In the genomic region with DNA sequence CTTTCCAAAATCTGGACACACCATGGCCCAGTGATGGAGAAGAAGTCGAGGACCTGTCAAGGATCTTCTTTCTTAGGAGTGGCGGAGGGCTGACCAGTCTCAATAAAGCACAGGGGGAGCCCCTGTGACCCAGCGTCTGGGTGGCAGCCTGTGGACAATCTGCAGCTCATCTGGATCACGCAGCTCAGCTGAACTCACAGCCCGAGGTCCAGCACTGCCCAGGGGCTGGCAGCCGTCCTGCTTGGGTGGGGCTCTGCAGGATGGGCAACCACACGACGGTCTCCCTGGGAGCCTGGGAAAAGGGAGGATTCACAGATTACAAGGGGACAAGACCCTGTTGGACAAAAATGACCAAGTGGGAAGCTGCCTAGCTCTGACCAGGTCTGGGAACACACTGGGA, we compare ENCODE assay signal across 15 cellular contexts.
A peak's percentile ranks its signal among the peaks of the same experiment; 100 is the strongest.
DNase-seq lines count a peak whose midpoint lies in the region; ATAC-seq and TF ChIP-seq lines count a peak whose summit lies in the region.
"Had no signal": no experiment of that assay in that cellular context is flagged by ENCODE, and none has a peak within 500 bp of the region (broad histone marks: within the 10 kb centered on the region; RNA-seq: fewer than 3 reads in every experiment).

No MANE protein-coding gene starts in this region.

- intact Hi-C loops in ascending aorta (cut with DNase I) (loop anchor here (10.0 kb wide), 1 partner anchor 205 kb away; the partner anchor contains the start of gene SERPINB1), gastrocnemius medialis (cut with DNase I; ENCODE audit: low total_unique reads) (loop anchor here (10.0 kb wide), 1 partner anchor 195 kb away; no protein-coding TSS in a partner anchor)

- in situ Hi-C loops in gastrocnemius medialis (cut with MboI; ENCODE audit: low sequenced_read_pairs in 4 of 4), result loop anchor here (5.0 to 25.0 kb wide), 4 partner anchors 428 to 1055 kb away; no protein-coding TSS in a partner anchor

- no peaks in the 10 kb centered on the region for H3K9me3 ChIP-seq in BLaER1 treated with 17β-estradiol and CSF1 and Interleukin-3, amounts not matched to agents 10 nM and 100 nM (replicated peaks in 1 of 11)
- no peaks in the 10 kb centered on the region for H3K9me3 ChIP-seq in ascending aorta
- no peaks in the 10 kb centered on the region for H3K9me3 ChIP-seq in gastroesophageal sphincter
- no peaks in the 10 kb centered on the region for H3K9me3 ChIP-seq in thoracic aorta
- no peaks in the 10 kb centered on the region for H3K9me3 ChIP-seq in gastrocnemius medialis
- H3K9me3 ChIP-seq: Caco-2 had no signal

- no peaks in the 10 kb centered on the region for H3K36me3 ChIP-seq in BLaER1 treated with 17β-estradiol and CSF1 and Interleukin-3, amounts not matched to agents 10 nM and 100 nM
- no peaks in the 10 kb centered on the region for H3K36me3 ChIP-seq in ascending aorta
- no peaks in the 10 kb centered on the region for H3K36me3 ChIP-seq in gastroesophageal sphincter
- H3K36me3 ChIP-seq in thoracic aorta, result no peaks in the 10 kb centered on the region
- no peaks in the 10 kb centered on the region for H3K36me3 ChIP-seq in gastrocnemius medialis

- DNase-seq in ascending aorta (ENCODE audit: low spot score in 2 of 2) (no peak), thoracic aorta (ENCODE audit: low spot score) (no peak), gastrocnemius medialis (no peak), HPDE6-E6E7 (ENCODE audit: extremely low spot score) (no peak)
- DNase-seq: ACHN; Caco-2; CD8-positive, alpha-beta memory T cell; DMS53; GF-D8 had no signal

- no peak overlapping the region for H3K27ac ChIP-seq in BLaER1 treated with 17β-estradiol and CSF1 and Interleukin-3, amounts not matched to agents 10 nM and 100 nM
- H3K27ac ChIP-seq in ascending aorta (peak overlapping the region in 1 of 2 donors; percentile 18), gastroesophageal sphincter (peak overlapping the region in 3 of 4 donors; percentile 1 to 57 (median 28)), thoracic aorta (peak overlapping the region in 1 of 2 donors; percentile 24), gastrocnemius medialis (no peak overlapping the region)

- ATAC-seq in gastroesophageal sphincter, result no peak
- no peak for ATAC-seq in thoracic aorta (ENCODE audit: insufficient number of reproducible peaks, low FRiP score, low read depth)
- no peak for ATAC-seq in GM21717 (IDR thresholded peaks at IDR 0.05; ENCODE audit: unreplicated experiment)
- no peak for ATAC-seq in HG02938 (IDR thresholded peaks at IDR 0.05; ENCODE audit: unreplicated experiment)
- no peak for ATAC-seq in gastrocnemius medialis
- ATAC-seq: HCT116, K562 had no signal

- TF ChIP-seq CTCF in ascending aorta (IDR thresholded peaks at IDR 0.05) (no peak), gastroesophageal sphincter (IDR thresholded peaks at IDR 0.05) (no peak), thoracic aorta (IDR thresholded peaks at IDR 0.05) (no peak), gastrocnemius medialis (IDR thresholded peaks at IDR 0.05 in 4 of 5, conservative IDR thresholded peaks at IDR 0.05 in 1 of 5) (no peak)

- H3K27me3 ChIP-seq in BLaER1 treated with 17β-estradiol and CSF1 and Interleukin-3, amounts not matched to agents 10 nM and 100 nM, result no peaks in the 10 kb centered on the region
- H3K27me3 ChIP-seq in ascending aorta, result no peaks in the 10 kb centered on the region
- H3K27me3 ChIP-seq in gastroesophageal sphincter, result no peaks in the 10 kb centered on the region
- H3K27me3 ChIP-seq in thoracic aorta (replicated peaks; ENCODE audit: insufficient read depth), result no peaks in the 10 kb centered on the region
- H3K27me3 ChIP-seq in gastrocnemius medialis, result no peaks in the 10 kb centered on the region

- no peak for TF ChIP-seq EP300 in gastroesophageal sphincter (IDR thresholded peaks at IDR 0.05)

- TF ChIP-seq POLR2A in gastroesophageal sphincter (IDR thresholded peaks at IDR 0.05) (no peak), gastrocnemius medialis (IDR thresholded peaks at IDR 0.05) (no peak)

- no peak overlapping the region for H3K9ac ChIP-seq in BLaER1 treated with 17β-estradiol and CSF1 and Interleukin-3, amounts not matched to agents 10 nM and 100 nM

- no peak overlapping the region for H3K4me3 ChIP-seq in BLaER1 treated with 17β-estradiol and CSF1 and Interleukin-3, amounts not matched to agents 10 nM and 100 nM
- H3K4me3 ChIP-seq in ascending aorta (peak overlapping the region; percentile 13 to 23), gastroesophageal sphincter (no peak overlapping the region), thoracic aorta (peak overlapping the region; percentile 33), gastrocnemius medialis (no peak overlapping the region)
- H3K4me3 ChIP-seq: K562 had no signal

- H3K4me2 ChIP-seq in BLaER1 treated with 17β-estradiol and CSF1 and Interleukin-3, amounts not matched to agents 10 nM and 100 nM, result peak overlapping the region in 8 of 11 experiments; percentile 73 to 87 (median 79); a peak in 9 of 22 replicates

- 49 to 55% methylated on average over 2 to 4 of the region's 8 CpGs for WGBS in gastroesophageal sphincter (ENCODE audit: low coverage in 1 of 2), 2 donors

- H3K4me1 ChIP-seq in BLaER1 treated with 17β-estradiol and CSF1 and Interleukin-3, amounts not matched to agents 10 nM and 100 nM, result peaks cover 13 to 30% (median 20%) of the 10 kb centered on the region in 10 experiments; a peak in 19 of 20 replicates
- peaks cover 0 to 10% of the 10 kb centered on the region in 2 donors for H3K4me1 ChIP-seq in ascending aorta
- peaks cover 0 to 29% (median 3%) of the 10 kb centered on the region in 3 donors for H3K4me1 ChIP-seq in gastroesophageal sphincter
- peaks cover 0 to 33% of the 10 kb centered on the region in 2 donors for H3K4me1 ChIP-seq in thoracic aorta (ENCODE audit: control insufficient read depth in 1 of 2, low read depth in 2 of 2)
- peaks cover under 1 to 2% of the 10 kb centered on the region in 2 donors for H3K4me1 ChIP-seq in gastrocnemius medialis

- no peaks in the 10 kb centered on the region for H4K20me1 ChIP-seq in BLaER1 treated with 17β-estradiol and CSF1 and Interleukin-3, amounts not matched to agents 10 nM and 100 nM

Comparison
In these comparisons a context has a peak if more than half of its experiments do, and no peak if none do; other contexts are left out.
1. H3K27ac ChIP-seq: peak in gastroesophageal sphincter (3 of 4); none in BLaER1 treated with 17β-estradiol and CSF1 and Interleukin-3, amounts not matched to agents 10 nM and 100 nM (0 of 11) and gastrocnemius medialis (0 of 4).
2. H3K4me3 ChIP-seq: peak in ascending aorta (2 of 2) and thoracic aorta (single experiment); none in BLaER1 treated with 17β-estradiol and CSF1 and Interleukin-3, amounts not matched to agents 10 nM and 100 nM (0 of 10), gastroesophageal sphincter (0 of 2) and gastrocnemius medialis (0 of 4).